11 cellular contexts compared by ENCODE assay signal in the genomic region with DNA sequence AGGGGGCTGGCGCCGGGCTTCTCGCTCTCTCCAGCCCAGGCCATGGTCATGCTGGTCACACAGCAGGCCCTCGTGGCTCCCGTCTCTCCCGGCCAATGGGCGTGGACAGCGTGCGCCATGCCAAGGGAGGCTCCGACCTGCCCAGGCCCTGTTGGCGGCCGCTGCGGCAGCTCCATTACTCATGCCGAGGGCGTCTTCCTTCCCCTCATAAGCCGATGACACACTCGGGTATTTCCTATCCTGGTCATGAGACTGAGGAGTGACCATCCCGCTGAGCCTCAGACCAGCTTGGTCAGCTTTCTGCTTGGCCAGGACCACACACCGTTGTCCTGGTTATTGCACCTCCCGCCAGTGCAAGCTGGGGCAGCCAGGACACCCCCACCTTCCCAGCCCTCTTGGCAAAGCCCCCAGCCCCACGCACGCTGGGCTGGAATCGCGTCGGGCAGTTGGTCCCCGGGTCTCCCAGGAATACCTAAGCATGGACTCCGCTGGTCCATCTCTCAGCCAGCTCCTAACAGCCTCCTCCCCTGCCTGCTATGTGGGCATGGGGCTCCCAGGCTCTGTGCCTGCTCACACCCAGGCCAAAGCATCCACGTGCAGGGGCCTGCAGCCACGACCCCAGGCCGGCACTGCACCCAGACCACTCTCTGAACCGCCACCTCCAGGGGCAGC. TPM values are rescaled to one million over a fixed set of nuclear protein-coding genes. Genes with fewer than 3 reads are reported as not detected.
DNase-seq lines count a peak whose midpoint lies in the region; ATAC-seq and TF ChIP-seq lines count a peak whose summit lies in the region.
"Had no signal": no experiment of that assay in that cellular context is flagged by ENCODE, and none has a peak within 500 bp of the region (broad histone marks: within the 10 kb centered on the region; RNA-seq: fewer than 3 reads in every experiment).

No MANE protein-coding gene starts in this region.

- POLR2A ChIA-PET in PC-3 (lab: Charles Lee; ENCODE audit: unreplicated experiment) = interaction anchor here (0.7 to 1.1 kb wide), 3 partner anchors 12 to 27 kb away, joined by 4 to 12 read pairs (median 5); no protein-coding TSS in a partner anchor

- H3K9me3 Mint-ChIP-seq in activated CD4-positive, alpha-beta T cell treated with anti-CD3 and anti-CD28 coated beads, Interleukin-2, amount 10 ng/mL, durations not matched to agents 24 days and 14 days = no peaks in the 10 kb centered on the region
- H3K9me3 Mint-ChIP-seq: CD4-positive, alpha-beta T cell had no signal

- peaks cover 14% of the 10 kb centered on the region for H3K4me1 ChIP-seq in PC-3 (ENCODE audit: insufficient read depth, low read length)
- peaks cover 11 to 39% (median 14%) of the 10 kb centered on the region in 3 donors for H3K4me1 ChIP-seq in esophagus squamous epithelium

- H3K9me3 ChIP-seq in PC-3 (ENCODE audit: low read length) = no peaks in the 10 kb centered on the region
- no peaks in the 10 kb centered on the region for H3K9me3 ChIP-seq in esophagus squamous epithelium
- no peaks in the 10 kb centered on the region for H3K9me3 ChIP-seq in T-helper 17 cell (ENCODE audit: control insufficient read depth, low read length, poor library complexity, severe bottlenecking)

- no peaks in the 10 kb centered on the region for H4K20me1 ChIP-seq in PC-3 (ENCODE audit: low read length)

- H3K27me3 ChIP-seq in PC-3 (ENCODE audit: low read length) (no peaks in the 10 kb centered on the region), esophagus squamous epithelium (no peaks in the 10 kb centered on the region)

- H3K9ac ChIP-seq in PC-3 (ENCODE audit: low read length) = peak overlapping the region; percentile 57

- no peak overlapping the region for H3K27ac Mint-ChIP-seq in T-helper 17 cell
- no peak overlapping the region for H3K27ac Mint-ChIP-seq in activated CD4-positive, alpha-beta T cell treated with anti-CD3 and anti-CD28 coated beads, Interleukin-2, amount 10 ng/mL, durations not matched to agents 24 days and 14 days
- H3K27ac Mint-ChIP-seq: CD4-positive, alpha-beta T cell had no signal

- WGBS in esophagus squamous epithelium, 2 donors = 33 to 53% methylated on average over 2 to 8 of the region's 31 CpGs

- H3K9me2 ChIP-seq in PC-3 (replicated peaks; ENCODE audit: low read length) = no peaks in the 10 kb centered on the region

- H3K36me3 ChIP-seq in PC-3 (ENCODE audit: low read depth, low read length) = no peaks in the 10 kb centered on the region
- H3K36me3 ChIP-seq in esophagus squamous epithelium = peaks cover 0 to 61% (median 0%) of the 10 kb centered on the region in 3 donors

- H3K4me1 Mint-ChIP-seq in T-helper 17 cell = peaks cover 5% of the 10 kb centered on the region
- no peaks in the 10 kb centered on the region for H3K4me1 Mint-ChIP-seq in activated CD4-positive, alpha-beta T cell treated with anti-CD3 and anti-CD28 coated beads, Interleukin-2, amount 10 ng/mL, durations not matched to agents 24 days and 14 days

- H3K27ac ChIP-seq in PC-3 (ENCODE audit: low read length) (peak overlapping the region; percentile 70), esophagus squamous epithelium (peak overlapping the region; percentile 31 to 76 (median 70))
- H3K27ac ChIP-seq: HL-60 had no signal

- H3K4me3 Mint-ChIP-seq in T-helper 17 cell = no peak overlapping the region
- no peak overlapping the region for H3K4me3 Mint-ChIP-seq in activated CD4-positive, alpha-beta T cell treated with anti-CD3 and anti-CD28 coated beads, Interleukin-2, amount 10 ng/mL, durations not matched to agents 24 days and 14 days
- H3K4me3 Mint-ChIP-seq: CD4-positive, alpha-beta T cell had no signal

- TF ChIP-seq CTCF in PC-3 (conservative IDR thresholded peaks at IDR 0.05; ENCODE audit: low read depth, low read length) (no peak), esophagus squamous epithelium (IDR thresholded peaks at IDR 0.05) (no peak)

- intact Hi-C loops in PC-3 (cut with micrococcal nuclease) (loop anchor here (1.0 kb wide), 1 partner anchor 26 kb away; no protein-coding TSS in a partner anchor), esophagus squamous epithelium (cut with DNase I) (no loop called here)
- intact Hi-C loops in activated CD4-positive, alpha-beta T cell treated with anti-CD3 and anti-CD28 coated beads, Interleukin-2, amount 10 ng/mL, durations not matched to agents 24 days and 14 days (cut with micrococcal nuclease) = no loop called here

- peak overlapping the region; percentile 24; the same call in 1 of the 2 replicates for H2AFZ ChIP-seq in PC-3 (ENCODE audit: low read length)

- no peaks in the 10 kb centered on the region for H3K27me3 Mint-ChIP-seq in T-helper 17 cell
- H3K27me3 Mint-ChIP-seq in activated CD4-positive, alpha-beta T cell treated with anti-CD3 and anti-CD28 coated beads, Interleukin-2, amount 10 ng/mL, durations not matched to agents 24 days and 14 days = no peaks in the 10 kb centered on the region
- H3K27me3 Mint-ChIP-seq: CD4-positive, alpha-beta T cell had no signal

- CTCF ChIA-PET in PC-3 (lab: Charles Lee) = interaction anchor here (1.1 kb wide), 3 partner anchors 14 to 51 kb away, joined by 3 to 8 read pairs (median 4); no protein-coding TSS in a partner anchor

- H3K36me3 Mint-ChIP-seq in T-helper 17 cell (ENCODE audit: low read depth) = no peaks in the 10 kb centered on the region
- no peaks in the 10 kb centered on the region for H3K36me3 Mint-ChIP-seq in activated CD4-positive, alpha-beta T cell treated with anti-CD3 and anti-CD28 coated beads, Interleukin-2, amount 10 ng/mL, durations not matched to agents 24 days and 14 days (ENCODE audit: low read depth)

- no peak for TF ChIP-seq POLR2A in esophagus squamous epithelium (IDR thresholded peaks at IDR 0.05)

- no peaks in the 10 kb centered on the region for H3K79me2 ChIP-seq in PC-3 (ENCODE audit: low read length)

- ATAC-seq in PC-3 (peak; percentile 95), T-helper 17 cell (no peak)

- DNase-seq in AG08395 (ENCODE audit: low spot score) (peak; percentile 98), PC-3 (peak; percentile 97), esophagus squamous epithelium (lab: John Stamatoyannopoulos, UW) (no peak), myocyte (ENCODE audit: low read depth) (peak; percentile 97), NCI-H1694 treated with DMSO at 0.1 percent for 48 hours (lab: John Stamatoyannopoulos, UW) (no peak), T-helper 17 cell (no peak), NCI-H146 treated with DMSO at 0.1 percent for 48 hours (lab: John Stamatoyannopoulos, UW; ENCODE audit: unreplicated experiment) (no peak)
- DNase-seq in activated CD4-positive, alpha-beta T cell treated with anti-CD3 and anti-CD28 coated beads, Interleukin-2, amount 10 ng/mL, durations not matched to agents 24 days and 14 days = no peak
- DNase-seq: activated T-cell treated with anti-CD3 and anti-CD28 coated beads, Interleukin-2, amount 50 U/mL, for 48 hours; CD4-positive, alpha-beta T cell had no signal

- H3K4me3 ChIP-seq in PC-3 (ENCODE audit: low read length) (no peak overlapping the region), esophagus squamous epithelium (peak overlapping the region in 1 of 4 donors; percentile 4)

- peak overlapping the region; percentile 19 for H3K4me2 ChIP-seq in PC-3 (ENCODE audit: low read length)

- no peaks in the 10 kb centered on the region for H3F3A ChIP-seq in PC-3 (ENCODE audit: low read length, unreplicated experiment)

- BruUV-seq in PC-3 (replicated peaks; lab: Mats Ljungman, UMichigan) = TSS peak; percentile 70

RNA-seq across cellular contexts. Expression of a gene that starts 49.8 kb away (rescaled TPM):
- total RNA-seq in PC-3 (2014; rRNA removed) (54.3 and 60.7 TPM in 2 replicates), esophagus squamous epithelium (10 to 100 TPM in 3 of 4 donors, 1 to 10 TPM in 1; 8.4 to 24.6 (median 22.4) TPM), myocyte (not detected in 2 replicates), T-helper 17 cell (under 1 TPM in 1 of 2 donors, not detected in 1; 0.10 TPM)
- polyA plus RNA-seq in myocyte (2012) = 0.18 TPM
- not detected in 2 replicates for total RNA-seq in activated CD4-positive, alpha-beta T cell treated with anti-CD3 and anti-CD28 coated beads, Interleukin-2, amount 10 ng/mL, durations not matched to agents 24 days and 14 days

Comparison
In these comparisons a context has a peak if more than half of its experiments do, and no peak if none do; other contexts are left out.
1. DNase-seq: peak in AG08395 (single experiment), PC-3 (single experiment) and myocyte (single experiment); none in esophagus squamous epithelium (single experiment), NCI-H1694 treated with DMSO at 0.1 percent for 48 hours (single experiment), T-helper 17 cell (0 of 3), NCI-H146 treated with DMSO at 0.1 percent for 48 hours (single experiment) and activated CD4-positive, alpha-beta T cell treated with anti-CD3 and anti-CD28 coated beads, Interleukin-2, amount 10 ng/mL, durations not matched to agents 24 days and 14 days (single experiment).